ENCODE assay signal across 9 cellular contexts in the genomic region with DNA sequence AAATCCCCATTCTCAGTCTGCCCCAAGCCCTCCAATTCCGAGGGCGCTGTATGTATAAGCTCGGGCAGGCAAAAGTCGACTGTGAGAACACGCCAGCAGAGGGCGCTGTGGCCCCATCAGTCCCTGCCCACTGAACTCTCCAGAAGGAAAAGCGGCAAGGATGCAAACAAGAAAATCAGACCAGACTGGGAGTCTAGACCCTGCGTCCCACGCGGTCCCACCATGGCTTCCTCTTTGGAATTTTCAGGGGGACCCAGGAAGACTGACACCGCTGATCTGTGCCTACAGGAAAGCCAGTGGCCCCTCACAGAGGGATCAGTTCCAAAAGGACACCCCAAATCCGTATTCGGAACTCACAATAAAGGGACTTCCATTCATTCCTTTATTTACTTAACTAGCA. TPM values are rescaled to one million over a fixed set of nuclear protein-coding genes. Genes with fewer than 3 reads are reported as not detected.
DNase-seq lines count a peak whose midpoint lies in the region; ATAC-seq and TF ChIP-seq lines count a peak whose summit lies in the region.
"Had no signal": no experiment of that assay in that cellular context is flagged by ENCODE, and none has a peak within 500 bp of the region (broad histone marks: within the 10 kb centered on the region; RNA-seq: fewer than 3 reads in every experiment).

No MANE protein-coding gene starts in this region.

- BruUV-seq in Caco-2 (replicated peaks; lab: Mats Ljungman, UMichigan) (no TSS peak), Panc1 (replicated peaks; lab: Mats Ljungman, UMichigan) (no TSS peak)

- no peaks in the 10 kb centered on the region for H3K27me3 Mint-ChIP-seq in Caco-2 (ENCODE audit: insufficient read depth, unreplicated experiment)
- no peaks in the 10 kb centered on the region for H3K27me3 Mint-ChIP-seq in nephron progenitor cell (ENCODE audit: low read depth, poor library complexity)

- ATAC-seq in GM21515 (IDR thresholded peaks at IDR 0.05; ENCODE audit: unreplicated experiment) (peak; percentile 89), Panc1 (peak; percentile 78)

- intact Hi-C loops in Caco-2 (cut with micrococcal nuclease; ENCODE audit: unreplicated experiment), result loop anchor here (1.0 to 2.0 kb wide), 3 partner anchors 220 to 470 kb away; no protein-coding TSS in a partner anchor
- intact Hi-C loops in Panc1 (cut with micrococcal nuclease; ENCODE audit: unreplicated experiment), result loop anchor here (5.0 kb wide), 2 partner anchors 225 to 355 kb away; no protein-coding TSS in a partner anchor

- H3K36me3 Mint-ChIP-seq in Caco-2 (ENCODE audit: insufficient read depth, unreplicated experiment) (no peaks in the 10 kb centered on the region), nephron progenitor cell (ENCODE audit: low read depth) (no peaks in the 10 kb centered on the region)

- DNase-seq in Caco-2 (peak; percentile 85 to 87), Panc1 (ENCODE audit: low read depth, low spot score) (no peak), fibroblast of pulmonary artery (ENCODE audit: low read depth) (peak; percentile 86), nephron progenitor cell (peak; percentile 87)
- DNase-seq in activated T-cell treated with anti-CD3 and anti-CD28 coated beads, Interleukin-2, amount 50 U/mL, for 48 hours, result peak; percentile 81 to 85
- DNase-seq in stimulated activated naive CD4-positive, alpha-beta T cell treated with Interleukin-2 at 50 U/mL for 16 hours (lab: John Stamatoyannopoulos, UW), result peak; percentile 56

- no peaks in the 10 kb centered on the region for H3K79me2 ChIP-seq in KMS-11 (ENCODE audit: insufficient read depth, low read depth)

- H3K27ac Mint-ChIP-seq in Caco-2 (ENCODE audit: unreplicated experiment) (no peak overlapping the region), nephron progenitor cell (no peak overlapping the region)

- no peak overlapping the region for H3K4me3 Mint-ChIP-seq in Caco-2 (ENCODE audit: unreplicated experiment)
- H3K4me3 Mint-ChIP-seq in nephron progenitor cell, result no peak overlapping the region

- in situ Hi-C loops in Panc1 (cut with HindIII; ENCODE audit: low pct_unique_long_range_greater_than_20kb, low sequenced_read_pairs), result no loop called here

- POLR2A ChIA-PET in Caco-2 (lab: Charles Lee), result no interaction called here
- POLR2A ChIA-PET in Panc1 (lab: Charles Lee), result no interaction called here

- H3K4me3 ChIP-seq in Caco-2 (ENCODE audit: low read depth, low read length) (no peak overlapping the region), KMS-11 (IDR thresholded peaks at IDR 0.05; ENCODE audit: insufficient read depth, low read depth, low read length) (no peak overlapping the region), Panc1 (ENCODE audit: low read depth in 2 of 2, low read length in 2 of 2) (no peak overlapping the region), fibroblast of pulmonary artery (replicated peaks; ENCODE audit: low read depth, low read length) (no peak overlapping the region)

- H3K27me3 ChIP-seq in Caco-2 (replicated peaks; ENCODE audit: control insufficient read depth, insufficient read depth, low read length) (no peaks in the 10 kb centered on the region), KMS-11 (ENCODE audit: insufficient read depth, low read depth) (no peaks in the 10 kb centered on the region), Panc1 (ENCODE audit: control insufficient read depth, insufficient read depth, low read length) (no peaks in the 10 kb centered on the region)

- H3K4me1 Mint-ChIP-seq in Caco-2 (ENCODE audit: low read depth, unreplicated experiment) (peaks cover 27% of the 10 kb centered on the region), nephron progenitor cell (peaks cover 22% of the 10 kb centered on the region)

- H3K9me3 Mint-ChIP-seq in Caco-2 (ENCODE audit: unreplicated experiment), result no peaks in the 10 kb centered on the region
- no peaks in the 10 kb centered on the region for H3K9me3 Mint-ChIP-seq in nephron progenitor cell

- peaks cover 37% of the 10 kb centered on the region for H3K4me1 ChIP-seq in Caco-2
- H3K4me1 ChIP-seq in KMS-11 (ENCODE audit: low read depth, poor library complexity, severe bottlenecking), result peaks cover 19% of the 10 kb centered on the region
- peaks cover 14% of the 10 kb centered on the region for H3K4me1 ChIP-seq in Panc1 (ENCODE audit: control insufficient read depth, insufficient read depth, low read length)

- no peaks in the 10 kb centered on the region for H3K36me3 ChIP-seq in Caco-2 (ENCODE audit: control insufficient read depth, insufficient read depth, low read length)
- no peaks in the 10 kb centered on the region for H3K36me3 ChIP-seq in KMS-11 (ENCODE audit: insufficient read depth)
- no peaks in the 10 kb centered on the region for H3K36me3 ChIP-seq in Panc1 (ENCODE audit: control insufficient read depth, insufficient read depth, low read length)

- no peak overlapping the region for H3K9ac ChIP-seq in KMS-11

- peak overlapping the region; percentile 14 for H3K4me2 ChIP-seq in KMS-11

- H3K9me3 ChIP-seq in Caco-2 (no peaks in the 10 kb centered on the region), Panc1 (ENCODE audit: control insufficient read depth, insufficient read depth, low read depth, low read length) (no peaks in the 10 kb centered on the region)

- CTCF ChIA-PET in Caco-2 (lab: Charles Lee) (interaction anchor here (0.5 to 2.3 kb wide), 8 partner anchors 11 to 470 kb away, joined by 3 to 18 read pairs (median 5); no protein-coding TSS in a partner anchor), Panc1 (lab: Charles Lee) (interaction anchor here (0.7 kb wide), 1 partner anchor 1169 kb away, joined by 3 read pairs; no protein-coding TSS in a partner anchor)

- H4K20me1 ChIP-seq in KMS-11 (ENCODE audit: insufficient read depth), result no peaks in the 10 kb centered on the region

- TF ChIP-seq CTCF in Caco-2 (IDR thresholded peaks at IDR 0.05; ENCODE audit: insufficient read depth in 1 of 2, low read depth in 1 of 2, low read length in 1 of 2, severe bottlenecking in 1 of 2, unreplicated experiment in 1 of 2), result peak; percentile 91 to 93
- TF ChIP-seq CTCF in KMS-11 (conservative IDR thresholded peaks at IDR 0.05; ENCODE audit: low read depth, low read length), result peak; percentile 99
- peak; percentile 96 for TF ChIP-seq CTCF in Panc1 (IDR thresholded peaks at IDR 0.05)
- TF ChIP-seq CTCF in fibroblast of pulmonary artery (IDR thresholded peaks at IDR 0.05; ENCODE audit: low read length, missing control alignments), result peak; percentile 85
- peak; percentile 87 for TF ChIP-seq CTCF in nephron progenitor cell (IDR thresholded peaks at IDR 0.05)

- H3K27ac ChIP-seq in KMS-11, result no peak overlapping the region
- no peak overlapping the region for H3K27ac ChIP-seq in Panc1 (ENCODE audit: low read length)

- H2AFZ ChIP-seq in KMS-11 (ENCODE audit: low read depth), result peak overlapping the region; percentile 55

RNA-seq across cellular contexts. Expression of a gene that starts 19.5 kb away (rescaled TPM):
- total RNA-seq in Caco-2 (2022) (not detected in 2 replicates), Panc1 (2021; ENCODE audit: unreplicated experiment) (not detected)
- polyA plus RNA-seq in Panc1 (2012; ENCODE audit: insufficient read length), result not detected
- total RNA-seq: T-helper 1 cell treated with Interleukin-12 subunit alpha and Interleukin-12 subunit beta and Interleukin-4 antibody, amounts not matched to agents 30 ng/mL and 1 ng/mL, for 36 hours had no signal

RNA-seq across cellular contexts. Expression of a gene that starts 35.6 kb away (rescaled TPM):
- not detected in 2 replicates for total RNA-seq in Caco-2 (2022)
- not detected for total RNA-seq in Panc1 (2021; ENCODE audit: unreplicated experiment)
- not detected for polyA plus RNA-seq in Panc1 (2012; ENCODE audit: insufficient read length)
- total RNA-seq: T-helper 1 cell treated with Interleukin-12 subunit alpha and Interleukin-12 subunit beta and Interleukin-4 antibody, amounts not matched to agents 30 ng/mL and 1 ng/mL, for 36 hours had no signal
